In genomic region chr1:109838838-109839240, GRCh38 we compare ENCODE assay signal across 1 cellular context.
A peak's percentile ranks its signal among the peaks of the same experiment; 100 is the strongest.
TF ChIP-seq lines count a peak whose summit lies in the region.

No MANE protein-coding gene starts in this region.

TF ChIP-seq in K562, 482 proteins besides CTCF, POLR2A, EP300 and RAD21 (continued from another document and continues in another):
- TF ChIP-seq HMGXB4 (CRISPR knock-in tag; IDR thresholded peaks at IDR 0.05) (no peak), ATF4 (CRISPR knock-in tag; IDR thresholded peaks at IDR 0.05) (no peak), RREB1 (CRISPR knock-in tag; IDR thresholded peaks at IDR 0.05) (0 out of 2 replicates have a peak, but pooled peaks have one; percentile 50), FOXJ2 (tag; IDR thresholded peaks at IDR 0.05) (peak; percentile 29; the same call in 1 of the 2 replicates), CTBP1 (IDR thresholded peaks at IDR 0.05; ENCODE audit: borderline replicate concordance) (0 out of 2 replicates have a peak, but pooled peaks have one; percentile 31), ILF3 (IDR thresholded peaks at IDR 0.05; ENCODE audit: borderline replicate concordance) (no peak), SMAD1 (IDR thresholded peaks at IDR 0.05; ENCODE audit: low read depth, low read length, partially characterized antibody) (no peak), ZNF197 (CRISPR knock-in tag; IDR thresholded peaks at IDR 0.05; ENCODE audit: low read depth) (no peak), BRF1 (IDR thresholded peaks at IDR 0.05; ENCODE audit: borderline replicate concordance, extremely low read depth, insufficient read length) (no peak), GTF3C2 (IDR thresholded peaks at IDR 0.05; ENCODE audit: borderline replicate concordance, extremely low read depth, insufficient read length) (no peak), GTF2A2 (tag; IDR thresholded peaks at IDR 0.05) (no peak), ZNF76 (CRISPR knock-in tag; IDR thresholded peaks at IDR 0.05; ENCODE audit: borderline replicate concordance) (no peak), TSC22D4 (tag; IDR thresholded peaks at IDR 0.05) (no peak), SMARCA4 (IDR thresholded peaks at IDR 0.05) (0 out of 2 replicates have a peak, but pooled peaks have one; percentile 11), ZNF41 (CRISPR knock-in tag; conservative IDR thresholded peaks at IDR 0.05) (0 out of 2 replicates have a peak, but pooled peaks have one; percentile 32), CREBBP (IDR thresholded peaks at IDR 0.05; ENCODE audit: low read depth, low read length) (no peak), ID3 (CRISPR knock-in tag; IDR thresholded peaks at IDR 0.05) (no peak), ID3 (tag; IDR thresholded peaks at IDR 0.05) (peak; percentile 75; the same call in 1 of the 2 replicates), KDM4B (IDR thresholded peaks at IDR 0.05; ENCODE audit: borderline replicate concordance in 2 of 2, low read depth in 1 of 2) (no peak), CREB3 (tag; conservative IDR thresholded peaks at IDR 0.05; ENCODE audit: low read depth) (peak; percentile 69; the same call in 1 of the 2 replicates), CTCFL (IDR thresholded peaks at IDR 0.05; ENCODE audit: borderline replicate concordance, insufficient read depth, low read depth, low read length, poor library complexity, severe bottlenecking) (no peak), TFAM (CRISPR knock-in tag; conservative IDR thresholded peaks at IDR 0.05) (no peak), FOXM1 (IDR thresholded peaks at IDR 0.05; ENCODE audit: low read depth) (no peak), FOXM1 (CRISPR knock-in tag; IDR thresholded peaks at IDR 0.05; ENCODE audit: low read depth) (no peak), TCF3 (CRISPR knock-in tag; IDR thresholded peaks at IDR 0.05) (0 out of 2 replicates have a peak, but pooled peaks have one; percentile 11), ZNF121 (CRISPR knock-in tag; conservative IDR thresholded peaks at IDR 0.05) (no peak), LEF1 (IDR thresholded peaks at IDR 0.05) (peak; percentile 27; the same call in 1 of the 2 replicates), STAT6 (CRISPR knock-in tag; IDR thresholded peaks at IDR 0.05) (no peak), MXD1 (CRISPR knock-in tag; IDR thresholded peaks at IDR 0.05; ENCODE audit: borderline replicate concordance, poor library complexity, severe bottlenecking) (no peak), TOE1 (IDR thresholded peaks at IDR 0.05; ENCODE audit: borderline replicate concordance) (no peak), TOE1 (CRISPR knock-in tag; IDR thresholded peaks at IDR 0.05; ENCODE audit: borderline replicate concordance, low read depth) (no peak), HNRNPLL (IDR thresholded peaks at IDR 0.05; ENCODE audit: low read depth, low read length, poor library complexity, severe bottlenecking) (no peak), E2F8 (IDR thresholded peaks at IDR 0.05; ENCODE audit: low read depth, partially characterized antibody) (no peak), SAP30 (IDR thresholded peaks at IDR 0.05; ENCODE audit: borderline replicate concordance, insufficient read depth, low read depth, low read length, poor library complexity, severe bottlenecking) (no peak), ZNF3 (CRISPR knock-in tag; IDR thresholded peaks at IDR 0.05) (no peak), ESRRA (IDR thresholded peaks at IDR 0.05; ENCODE audit: borderline replicate concordance, low read depth) (no peak), ZNF75A (CRISPR knock-in tag; IDR thresholded peaks at IDR 0.05) (no peak), ZBED1 (IDR thresholded peaks at IDR 0.05) (no peak), ZNF444 (CRISPR knock-in tag; IDR thresholded peaks at IDR 0.05) (0 out of 2 replicates have a peak, but pooled peaks have one; percentile 40)
